Comparison of ENCODE assay signal across 9 cellular contexts in genomic region chr10:47406870-47407648, GRCh38. TPM values are rescaled to one million over a fixed set of nuclear protein-coding genes. Genes with fewer than 3 reads are reported as not detected.
DNase-seq lines count a peak whose midpoint lies in the region; ATAC-seq, FAIRE-seq and TF ChIP-seq lines count a peak whose summit lies in the region.
"Had no signal": no experiment of that assay in that cellular context is flagged by ENCODE, and none has a peak within 500 bp of the region (broad histone marks: within the 10 kb centered on the region; RNA-seq: fewer than 3 reads in every experiment).

No MANE protein-coding gene starts in this region.

- H3K9me1 ChIP-seq in endothelial cell of umbilical vein (replicated peaks; ENCODE audit: control insufficient read depth, extremely low read depth, insufficient read depth, low read length), result no peaks in the 10 kb centered on the region

- no TSS peak for BruUV-seq in endothelial cell of umbilical vein (replicated peaks; lab: Mats Ljungman, UMichigan)

- CTCF ChIA-PET in endothelial cell of umbilical vein (lab: Charles Lee), result no interaction called here
- CTCF ChIA-PET in activated naive CD4-positive, alpha-beta T cell treated with anti-CD3 and anti-CD28 coated beads, Interleukin-2, amount 10 ng/mL, durations not matched to agents 7 days and 5 days (lab: Charles Lee), result interaction anchor here (0.6 kb wide), 1 partner anchor 16 kb away, joined by 3 read pairs; no protein-coding TSS in a partner anchor

- H3K4me3 ChIP-seq in endothelial cell of umbilical vein (replicated peaks in 1 of 3; ENCODE audit: insufficient read depth in 1 of 3, low read depth in 1 of 3, low read length in 3 of 3), result no peak overlapping the region
- no peak overlapping the region for H3K4me3 ChIP-seq in effector memory CD4-positive, alpha-beta T cell (ENCODE audit: insufficient read depth, low read depth, low read length, poor library complexity, severe bottlenecking)

- intact Hi-C loops in endothelial cell of umbilical vein (cut with micrococcal nuclease), result no loop called here

- H3K4me3 Mint-ChIP-seq in activated naive CD4-positive, alpha-beta T cell treated with anti-CD3 and anti-CD28 coated beads, Interleukin-2, amount 10 ng/mL, durations not matched to agents 7 days and 5 days, result no peak overlapping the region

- H3K36me3 Mint-ChIP-seq in activated naive CD4-positive, alpha-beta T cell treated with anti-CD3 and anti-CD28 coated beads, Interleukin-2, amount 10 ng/mL, durations not matched to agents 7 days and 5 days, result no peaks in the 10 kb centered on the region

- no peaks in the 10 kb centered on the region for H3K36me3 ChIP-seq in endothelial cell of umbilical vein (ENCODE audit: control insufficient read depth in 2 of 2, extremely low read depth in 1 of 2, insufficient read depth in 2 of 2, low read length in 2 of 2)
- H3K36me3 ChIP-seq in effector memory CD4-positive, alpha-beta T cell (ENCODE audit: control insufficient read depth, insufficient read depth, low read length), result no peaks in the 10 kb centered on the region

- H3K79me2 ChIP-seq in endothelial cell of umbilical vein (ENCODE audit: control insufficient read depth, insufficient read depth, low read length), result no peaks in the 10 kb centered on the region

- DNase-seq in GM04504 (ENCODE audit: low read depth), result peak; percentile 40
- DNase-seq in NCI-H226, result peak; percentile 98
- DNase-seq in endothelial cell of umbilical vein (ENCODE audit: low read depth, low spot score), result peak; percentile 24
- peak; percentile 78 for DNase-seq in mucosa of gallbladder (ENCODE audit: low spot score)
- DNase-seq in effector memory CD4-positive, alpha-beta T cell, result no peak
- DNase-seq in activated naive CD4-positive, alpha-beta T cell treated with anti-CD3 and anti-CD28 coated beads, Interleukin-2, amount 10 ng/mL, durations not matched to agents 7 days and 5 days, result no peak
- DNase-seq in COR-L47 (lab: John Stamatoyannopoulos, UW), result no peak

- ATAC-seq in HG03280 (IDR thresholded peaks at IDR 0.05; ENCODE audit: unreplicated experiment), result no peak

- dilution Hi-C loops in endothelial cell of umbilical vein (cut with MboI; ENCODE audit: extremely low pct_ligation_motif_present, low sequenced_read_pairs), result no loop called here

- H3K27me3 Mint-ChIP-seq in activated naive CD4-positive, alpha-beta T cell treated with anti-CD3 and anti-CD28 coated beads, Interleukin-2, amount 10 ng/mL, durations not matched to agents 7 days and 5 days, result peaks cover 12% of the 10 kb centered on the region

- H3K9ac ChIP-seq in endothelial cell of umbilical vein (replicated peaks; ENCODE audit: extremely low read depth, insufficient read depth, low read length), result no peak overlapping the region
- H3K9ac ChIP-seq: KMS-11 had no signal

- peaks cover 16% of the 10 kb centered on the region for H3K4me1 ChIP-seq in endothelial cell of umbilical vein (ENCODE audit: control insufficient read depth, extremely low read depth, insufficient read depth, low read length)
- H3K4me1 ChIP-seq in effector memory CD4-positive, alpha-beta T cell (ENCODE audit: control insufficient read depth, insufficient read depth, low read length, poor library complexity, severe bottlenecking), result no peaks in the 10 kb centered on the region

- no peak overlapping the region for H3K4me2 ChIP-seq in endothelial cell of umbilical vein (ENCODE audit: insufficient read depth, low read length)
- H3K4me2 ChIP-seq: KMS-11 had no signal

- H3K9me3 ChIP-seq in endothelial cell of umbilical vein (replicated peaks; ENCODE audit: control insufficient read depth, insufficient read depth, low read length), result no peaks in the 10 kb centered on the region
- no peaks in the 10 kb centered on the region for H3K9me3 ChIP-seq in effector memory CD4-positive, alpha-beta T cell (ENCODE audit: control insufficient read depth, low read length)

- no peak for TF ChIP-seq CTCF in endothelial cell of umbilical vein (IDR thresholded peaks at IDR 0.05; ENCODE audit: extremely low read depth in 1 of 2, insufficient read depth in 1 of 2, low read depth in 1 of 2, low read length in 2 of 2)

- POLR2A ChIA-PET in endothelial cell of umbilical vein (lab: Charles Lee), result no interaction called here

- no peak for FAIRE-seq in endothelial cell of umbilical vein (lab: Jason Lieb, UNC)

- no peaks in the 10 kb centered on the region for H3K9me3 Mint-ChIP-seq in activated naive CD4-positive, alpha-beta T cell treated with anti-CD3 and anti-CD28 coated beads, Interleukin-2, amount 10 ng/mL, durations not matched to agents 7 days and 5 days

- no peaks in the 10 kb centered on the region for H3K27me3 ChIP-seq in endothelial cell of umbilical vein (ENCODE audit: control insufficient read depth in 2 of 2, insufficient read depth in 2 of 2, low read length in 2 of 2)
- no peaks in the 10 kb centered on the region for H3K27me3 ChIP-seq in effector memory CD4-positive, alpha-beta T cell (replicated peaks; ENCODE audit: control insufficient read depth, insufficient read depth, low read length, poor library complexity, severe bottlenecking)

- no peaks in the 10 kb centered on the region for H3K4me1 Mint-ChIP-seq in activated naive CD4-positive, alpha-beta T cell treated with anti-CD3 and anti-CD28 coated beads, Interleukin-2, amount 10 ng/mL, durations not matched to agents 7 days and 5 days

- no peak overlapping the region for H3K27ac ChIP-seq in endothelial cell of umbilical vein (ENCODE audit: insufficient read depth, low read depth, low read length)
- no peak overlapping the region for H3K27ac ChIP-seq in effector memory CD4-positive, alpha-beta T cell (ENCODE audit: insufficient read depth, low read length, poor library complexity, severe bottlenecking)
- H3K27ac ChIP-seq: KMS-11 had no signal

- no peaks in the 10 kb centered on the region for H4K20me1 ChIP-seq in endothelial cell of umbilical vein (replicated peaks; ENCODE audit: control insufficient read depth, extremely low read depth, insufficient read depth, low read length)

- no peak overlapping the region for H2AFZ ChIP-seq in endothelial cell of umbilical vein (ENCODE audit: low read depth, low read length)

- no peak overlapping the region for H3K27ac Mint-ChIP-seq in activated naive CD4-positive, alpha-beta T cell treated with anti-CD3 and anti-CD28 coated beads, Interleukin-2, amount 10 ng/mL, durations not matched to agents 7 days and 5 days

- TF ChIP-seq POLR2A in endothelial cell of umbilical vein (IDR thresholded peaks at IDR 0.05; ENCODE audit: low read depth, low read length), result no peak

TF ChIP-seq in endothelial cell of umbilical vein, 7 proteins besides CTCF, POLR2A, EP300 and RAD21:
- no peak for TF ChIP-seq GATA2 (IDR thresholded peaks at IDR 0.05; ENCODE audit: insufficient read depth, insufficient read length, low read depth, low read length)
- TF ChIP-seq FOS (IDR thresholded peaks at IDR 0.05; ENCODE audit: borderline replicate concordance, insufficient read depth, low read length), result peak; percentile 32
- no peak for TF ChIP-seq EZH2 (IDR thresholded peaks at IDR 0.05; ENCODE audit: borderline replicate concordance, low read depth, low read length, severe bottlenecking)
- no peak for TF ChIP-seq JUN (IDR thresholded peaks at IDR 0.05; ENCODE audit: borderline replicate concordance, insufficient read depth, insufficient read length, low read depth)
- TF ChIP-seq POLR2AphosphoS5 (IDR thresholded peaks at IDR 0.05; ENCODE audit: insufficient read depth, low read depth, low read length), result no peak

RNA-seq across cellular contexts. Expression of gene ZNF488, which starts 23.0 kb away (rescaled TPM):
- total RNA-seq in endothelial cell of umbilical vein (0.28 and 0.38 TPM in 2 replicates), mucosa of gallbladder (1.8 TPM)
- 0.14 and 0.21 TPM in 2 replicates for polyA plus RNA-seq in endothelial cell of umbilical vein
- polyA plus RNA-seq in endothelial cell of umbilical vein (2011; cell fraction: cytosol; rRNA removed), result 0.16 and 0.19 TPM in 2 replicates
- polyA plus RNA-seq in endothelial cell of umbilical vein (2011; cell fraction: nucleus; rRNA removed), result 0.14 TPM in 1 of 2 replicates, not detected in the other
- 0.15 TPM in 1 of 2 replicates, not detected in the other for polyA plus RNA-seq in endothelial cell of umbilical vein (2012)
- 0.08 and 0.41 TPM in 2 replicates for polyA minus RNA-seq in endothelial cell of umbilical vein
- polyA minus RNA-seq in endothelial cell of umbilical vein (2011; cell fraction: cytosol; rRNA and poly(A)+ RNA removed), result 0.61 TPM
- 0.14 TPM in 1 of 2 replicates, not detected in the other for polyA minus RNA-seq in endothelial cell of umbilical vein (2011; cell fraction: nucleus; rRNA and poly(A)+ RNA removed)

RNA-seq across cellular contexts. Expression of gene RBP3, which starts 58.9 kb away (rescaled TPM):
- not detected in 2 replicates for total RNA-seq in endothelial cell of umbilical vein
- polyA plus RNA-seq in endothelial cell of umbilical vein, result not detected in 2 replicates
- not detected in 2 replicates for polyA plus RNA-seq in endothelial cell of umbilical vein (2011; cell fraction: cytosol; rRNA removed)
- polyA plus RNA-seq in endothelial cell of umbilical vein (2011; cell fraction: nucleus; rRNA removed), result not detected in 2 replicates
- not detected in 2 replicates for polyA plus RNA-seq in endothelial cell of umbilical vein (2012)
- not detected in 2 replicates for polyA minus RNA-seq in endothelial cell of umbilical vein
- not detected for polyA minus RNA-seq in endothelial cell of umbilical vein (2011; cell fraction: cytosol; rRNA and poly(A)+ RNA removed)
- not detected in 2 replicates for polyA minus RNA-seq in endothelial cell of umbilical vein (2011; cell fraction: nucleus; rRNA and poly(A)+ RNA removed)
- not detected for total RNA-seq in mucosa of gallbladder

Comparison
In these comparisons a context has a peak if more than half of its experiments do, and no peak if none do; other contexts are left out.
1. DNase-seq: peak in GM04504 (single experiment), NCI-H226 (single experiment), endothelial cell of umbilical vein (single experiment) and mucosa of gallbladder (single experiment); none in effector memory CD4-positive, alpha-beta T cell (0 of 3), activated naive CD4-positive, alpha-beta T cell treated with anti-CD3 and anti-CD28 coated beads, Interleukin-2, amount 10 ng/mL, durations not matched to agents 7 days and 5 days (single experiment) and COR-L47 (single experiment).